ENCODE assay signal across 8 cellular contexts in genomic region chr1:180863158-180863775, GRCh38. TPM values are rescaled to one million over a fixed set of nuclear protein-coding genes. Genes with fewer than 3 reads are reported as not detected.
DNase-seq lines count a peak whose midpoint lies in the region; ATAC-seq and TF ChIP-seq lines count a peak whose summit lies in the region.

No MANE protein-coding gene starts in this region.

- no peaks in the 10 kb centered on the region for H3K27me3 Mint-ChIP-seq in WTC11 (ENCODE audit: low read depth)

- CTCF ChIA-PET in WTC11 (lab: Charles Lee), result interaction anchor here (0.6 to 3.8 kb wide), 13 partner anchors 10 to 348 kb away, joined by 3 to 31 read pairs (median 5); no protein-coding TSS in a partner anchor

- no peaks in the 10 kb centered on the region for H3K4me1 Mint-ChIP-seq in WTC11

- H3K27ac ChIP-seq in heart right ventricle (peak overlapping the region in 1 of 10 donors; percentile 16), sigmoid colon (no peak overlapping the region)

- no peak overlapping the region for H3K27ac Mint-ChIP-seq in WTC11

- H3K27me3 ChIP-seq in heart right ventricle (no peaks in the 10 kb centered on the region), sigmoid colon (no peaks in the 10 kb centered on the region)

- 24 to 26% methylated on average over 6 of the region's 6 CpGs for WGBS in heart right ventricle, 2 donors
- WGBS in sigmoid colon, 2 donors, result 32 to 42% methylated on average over 6 of the region's 6 CpGs

- H3K4me3 ChIP-seq in heart right ventricle (no peak overlapping the region), sigmoid colon (no peak overlapping the region)

- no peak for TF ChIP-seq EP300 in sigmoid colon (IDR thresholded peaks at IDR 0.05)

- peaks cover 16% of the 10 kb centered on the region for H3K36me3 Mint-ChIP-seq in WTC11

- peak; percentile 45 for TF ChIP-seq CTCF in WTC11 (IDR thresholded peaks at IDR 0.05)
- TF ChIP-seq CTCF in heart right ventricle (IDR thresholded peaks at IDR 0.05), result peak; percentile 59 to 88 (median 79)
- peak; percentile 59 to 70 (median 64) for TF ChIP-seq CTCF in sigmoid colon (IDR thresholded peaks at IDR 0.05)

- intact Hi-C loops in heart right ventricle (cut with DNase I) (loop anchor here (5.0 kb wide), 4 partner anchors 231 to 346 kb away; partner anchors contain the start of gene XPR1 (in 4 of the 10)), sigmoid colon (cut with DNase I) (loop anchor here (5.0 kb wide), 3 partner anchors 231 to 346 kb away; partner anchors contain the start of gene XPR1)

- peak; percentile 55 for DNase-seq in AG08395 (ENCODE audit: low spot score)
- peak; percentile 67 for DNase-seq in GM03348 (ENCODE audit: low spot score)
- peak; percentile 13 for DNase-seq in NCI-H146 treated with DMSO at 0.1 percent for 48 hours (lab: John Stamatoyannopoulos, UW; ENCODE audit: unreplicated experiment)
- no peak for DNase-seq in WTC11 (ENCODE audit: low spot score)
- peak in 1 of 2 donors; percentile 24 for DNase-seq in heart right ventricle
- no peak for DNase-seq in sigmoid colon
- DNase-seq in mesenteric fat pad (ENCODE audit: low spot score), result no peak
- DNase-seq in activated CD8-positive, alpha-beta memory T cell treated with anti-CD3 and anti-CD28 coated beads, Interleukin-2, amount 50 U/mL, for 4 hours, result no peak

- peaks cover 3% of the 10 kb centered on the region; the same call in 1 of the 2 replicates for H3K9me3 Mint-ChIP-seq in WTC11

- no peak for TF ChIP-seq POLR2A in sigmoid colon (IDR thresholded peaks at IDR 0.05)

- H3K4me1 ChIP-seq in heart right ventricle, result peaks cover 0 to 15% (median 0%) of the 10 kb centered on the region in 9 donors
- H3K4me1 ChIP-seq in sigmoid colon, result no peaks in the 10 kb centered on the region

- no peak overlapping the region for H3K4me3 Mint-ChIP-seq in WTC11

- POLR2A ChIA-PET in WTC11 (lab: Charles Lee), result interaction anchor here (1.2 kb wide), 1 partner anchor 50 kb away, joined by 4 read pairs; the partner anchor contains the start of gene KIAA1614

- ATAC-seq in WTC11, result no peak
- peak in 2 of 8 donors; percentile 33 to 41 for ATAC-seq in heart right ventricle

- H3K36me3 ChIP-seq in heart right ventricle, result peaks cover 0 to 37% (median 18%) of the 10 kb centered on the region in 9 donors
- peaks cover 0 to 10% (median 0%) of the 10 kb centered on the region in 4 donors for H3K36me3 ChIP-seq in sigmoid colon

- H3K9me3 ChIP-seq in heart right ventricle (no peaks in the 10 kb centered on the region), sigmoid colon (no peaks in the 10 kb centered on the region)

TF ChIP-seq in WTC11, 78 proteins besides CTCF, POLR2A, EP300 and RAD21:
- TF ChIP-seq ATF1 (CRISPR knock-in tag; IDR thresholded peaks at IDR 0.05), result no peak
- no peak for TF ChIP-seq ZMAT4 (CRISPR knock-in tag; IDR thresholded peaks at IDR 0.05)
- TF ChIP-seq GABPB1 (CRISPR knock-in tag; IDR thresholded peaks at IDR 0.05), result no peak
- no peak for TF ChIP-seq MLX (CRISPR knock-in tag; IDR thresholded peaks at IDR 0.05)
- TF ChIP-seq E2F5 (CRISPR knock-in tag; IDR thresholded peaks at IDR 0.05), result no peak
- TF ChIP-seq SMAD3 (CRISPR knock-in tag; IDR thresholded peaks at IDR 0.05; ENCODE audit: borderline replicate concordance), result no peak
- no peak for TF ChIP-seq ZNF425 (CRISPR knock-in tag; conservative IDR thresholded peaks at IDR 0.05)
- no peak for TF ChIP-seq ZBTB43 (CRISPR knock-in tag; IDR thresholded peaks at IDR 0.05)
- TF ChIP-seq TCF7 (CRISPR knock-in tag; IDR thresholded peaks at IDR 0.05; ENCODE audit: low read depth), result no peak
- no peak for TF ChIP-seq FOXJ3 (CRISPR knock-in tag; IDR thresholded peaks at IDR 0.05; ENCODE audit: borderline replicate concordance)
- TF ChIP-seq ZNF317 (CRISPR knock-in tag; IDR thresholded peaks at IDR 0.05; ENCODE audit: borderline replicate concordance, low read depth), result no peak
- no peak for TF ChIP-seq ZNF263 (CRISPR knock-in tag; IDR thresholded peaks at IDR 0.05; ENCODE audit: low read depth)
- TF ChIP-seq GTF2I (CRISPR knock-in tag; conservative IDR thresholded peaks at IDR 0.05), result no peak
- TF ChIP-seq FOXP1 (CRISPR knock-in tag; IDR thresholded peaks at IDR 0.05; ENCODE audit: borderline replicate concordance), result no peak
- TF ChIP-seq ZNF671 (CRISPR knock-in tag; IDR thresholded peaks at IDR 0.05), result no peak
- TF ChIP-seq RELA (CRISPR knock-in tag; IDR thresholded peaks at IDR 0.05; ENCODE audit: borderline replicate concordance), result no peak

RNA-seq across cellular contexts. Expression of gene KIAA1614, which starts 49.4 kb away (rescaled TPM):
- total RNA-seq in WTC11 (2021) (1.8 to 3.3 TPM (median 2.1 TPM) in 3 replicates), heart right ventricle (10 to 100 TPM in 1 of 10 donors, 1 to 10 TPM in 9; 4.7 to 13.6 (median 6.4) TPM), sigmoid colon (10 to 100 TPM in 2 of 4 donors, 1 to 10 TPM in 2; 6.3 to 14.8 (median 10.5) TPM), mesenteric fat pad (3.1 TPM)
- polyA plus RNA-seq in heart right ventricle (1 to 10 TPM; 5.0 to 7.3 TPM), sigmoid colon (1 to 10 TPM; 1.2 to 2.0 (median 1.8) TPM)

Comparison
In these comparisons a context has a peak if more than half of its experiments do, and no peak if none do; other contexts are left out.
1. DNase-seq: peak in AG08395 (single experiment), GM03348 (single experiment) and NCI-H146 treated with DMSO at 0.1 percent for 48 hours (single experiment); none in WTC11 (single experiment), sigmoid colon (single experiment), mesenteric fat pad (single experiment) and activated CD8-positive, alpha-beta memory T cell treated with anti-CD3 and anti-CD28 coated beads, Interleukin-2, amount 50 U/mL, for 4 hours (single experiment).
2. Peak in every context shown above with its lines, with median percentiles within 50 percentile points of each other: CTCF ChIP-seq.